Comparison of ENCODE assay signal across 1 cellular context in genomic region chr19:50327013-50327412, GRCh38.
TF ChIP-seq lines count a peak whose summit lies in the region.

No MANE protein-coding gene starts in this region.

TF ChIP-seq in HCT116, 20 proteins besides CTCF, POLR2A, EP300 and RAD21 (continued from another document):
- TF ChIP-seq CBX3 (IDR thresholded peaks at IDR 0.05; ENCODE audit: low read depth) (no peak), ZNF274 (IDR thresholded peaks at IDR 0.05; ENCODE audit: low read depth, low read length) (no peak), TCF7L2 (IDR thresholded peaks at IDR 0.05; ENCODE audit: borderline replicate concordance, extremely low read depth, insufficient read depth, insufficient read length) (no peak), ZBTB33 (IDR thresholded peaks at IDR 0.05; ENCODE audit: extremely low read depth, insufficient replicate concordance, low read length) (no peak), YY1 (IDR thresholded peaks at IDR 0.05; ENCODE audit: extremely low read depth, insufficient replicate concordance, low read depth, low read length) (no peak), ATF3 (IDR thresholded peaks at IDR 0.05) (no peak), MAX (IDR thresholded peaks at IDR 0.05) (no peak), POLR2AphosphoS5 (IDR thresholded peaks at IDR 0.05; ENCODE audit: low read depth, low read length) (no peak), ZFX (IDR thresholded peaks at IDR 0.05) (no peak), JUND (IDR thresholded peaks at IDR 0.05) (no peak), ELF1 (IDR thresholded peaks at IDR 0.05; ENCODE audit: borderline replicate concordance, low read depth) (no peak), FOSL1 (IDR thresholded peaks at IDR 0.05; ENCODE audit: low read depth) (no peak)
